In genomic region chr17:76921340-76922036, GRCh38 we compare ENCODE assay signal across 3 cellular contexts.
TF ChIP-seq lines count a peak whose summit lies in the region.

No MANE protein-coding gene starts in this region.

TF ChIP-seq in SK-N-SH treated with all-trans-retinoic acid at 6 μM for 48 hours, 23 proteins besides CTCF, POLR2A, EP300 and RAD21 (continued from another document):
- TF ChIP-seq ESRRG (CRISPR knock-in tag; IDR thresholded peaks at IDR 0.05) (no peak), CSRNP3 (CRISPR knock-in tag; IDR thresholded peaks at IDR 0.05) (no peak), TSHZ2 (CRISPR knock-in tag; IDR thresholded peaks at IDR 0.05) (no peak), GLIS3 (CRISPR knock-in tag; IDR thresholded peaks at IDR 0.05) (no peak), ZNF70 (CRISPR knock-in tag; IDR thresholded peaks at IDR 0.05) (peak; percentile 61; the same call in 1 of the 2 replicates), TCF4 (CRISPR knock-in tag; IDR thresholded peaks at IDR 0.05; ENCODE audit: borderline replicate concordance) (no peak)
TF ChIP-seq in SK-N-SH treated with all-trans-retinoic acid at 6 μM for 48 hours: peak in this region for 1.

TF ChIP-seq in SK-N-SH, 30 proteins besides CTCF, POLR2A, EP300 and RAD21 (continued from another document):
- no peak for TF ChIP-seq ZBTB33 (IDR thresholded peaks at IDR 0.05; ENCODE audit: borderline replicate concordance, low read depth)
- TF ChIP-seq NFIC (IDR thresholded peaks at IDR 0.05; ENCODE audit: borderline replicate concordance): no peak
- no peak for TF ChIP-seq RXRA (IDR thresholded peaks at IDR 0.05; ENCODE audit: borderline replicate concordance, low read depth)
- no peak for TF ChIP-seq MEF2A (IDR thresholded peaks at IDR 0.05; ENCODE audit: borderline replicate concordance, low read depth)
- no peak for TF ChIP-seq TCF12 (IDR thresholded peaks at IDR 0.05)
- TF ChIP-seq FOXJ3 (CRISPR knock-in tag; IDR thresholded peaks at IDR 0.05): no peak
- no peak for TF ChIP-seq SIN3A (IDR thresholded peaks at IDR 0.05; ENCODE audit: borderline replicate concordance, low read depth, low read length)
- no peak for TF ChIP-seq RCOR1 (IDR thresholded peaks at IDR 0.05; ENCODE audit: low read length)
- TF ChIP-seq MXI1 (IDR thresholded peaks at IDR 0.05; ENCODE audit: low read depth, low read length): no peak
- no peak for TF ChIP-seq REST (IDR thresholded peaks at IDR 0.05; ENCODE audit: low read depth, low read length)
- TF ChIP-seq GATA2 (CRISPR knock-in tag; IDR thresholded peaks at IDR 0.05): no peak
TF ChIP-seq in SK-N-SH: peak in this region for 0.

TF ChIP-seq in K562, 482 proteins besides CTCF, POLR2A, EP300 and RAD21 (continued from another document):
- TF ChIP-seq ARID4B (CRISPR knock-in tag; IDR thresholded peaks at IDR 0.05) (no peak), NR2C2 (CRISPR knock-in tag; IDR thresholded peaks at IDR 0.05) (no peak), NR2C2 (tag; IDR thresholded peaks at IDR 0.05) (no peak), ZNF318 (IDR thresholded peaks at IDR 0.05; ENCODE audit: borderline replicate concordance in 1 of 2, low read depth in 1 of 2) (no peak), DDX20 (tag; IDR thresholded peaks at IDR 0.05; ENCODE audit: low read depth) (no peak), FOXJ2 (tag; IDR thresholded peaks at IDR 0.05) (no peak), ZNF449 (CRISPR knock-in tag; IDR thresholded peaks at IDR 0.05) (no peak), ZC3H4 (CRISPR knock-in tag; IDR thresholded peaks at IDR 0.05; ENCODE audit: borderline replicate concordance) (no peak)
